In genomic region chr9:32873546-32873945, GRCh38 we compare ENCODE assay signal across 20 cellular contexts.
"Had no signal": no experiment of that assay in that cellular context is flagged by ENCODE, and none has a peak within 500 bp of the region (broad histone marks: within the 10 kb centered on the region; RNA-seq: fewer than 3 reads in every experiment).

No MANE protein-coding gene starts in this region.

- H3K27me3 ChIP-seq: SJSA1 had no signal

- H3K27ac ChIP-seq: SJSA1, SK-N-MC had no signal

- H3K9me3 ChIP-seq: SJSA1 had no signal

- DNase-seq: IMR-90, Kasumi-1, KG1, MM.1S, NCI-H1092 treated with DMSO at 0.1 percent for 48 hours, NCI-H1436, NCI-H187, NCI-H2029, NCI-H2171 treated with DMSO at 0.1 percent for 48 hours, NCI-H345, NCI-H446 treated with DMSO at 0.1 percent for 48 hours, NCI-H524, NCI-H526 treated with DMSO at 0.1 percent for 48 hours, NCI-H774, Right ventricle myocardium superior, RPMI8226, SIG-M5 had no signal

- H3K36me3 ChIP-seq: SJSA1 had no signal

- H3K4me3 ChIP-seq: SJSA1, SK-N-MC had no signal

- H3K4me1 ChIP-seq: SJSA1 had no signal

- ATAC-seq: HepG2 had no signal
